In the genomic region with DNA sequence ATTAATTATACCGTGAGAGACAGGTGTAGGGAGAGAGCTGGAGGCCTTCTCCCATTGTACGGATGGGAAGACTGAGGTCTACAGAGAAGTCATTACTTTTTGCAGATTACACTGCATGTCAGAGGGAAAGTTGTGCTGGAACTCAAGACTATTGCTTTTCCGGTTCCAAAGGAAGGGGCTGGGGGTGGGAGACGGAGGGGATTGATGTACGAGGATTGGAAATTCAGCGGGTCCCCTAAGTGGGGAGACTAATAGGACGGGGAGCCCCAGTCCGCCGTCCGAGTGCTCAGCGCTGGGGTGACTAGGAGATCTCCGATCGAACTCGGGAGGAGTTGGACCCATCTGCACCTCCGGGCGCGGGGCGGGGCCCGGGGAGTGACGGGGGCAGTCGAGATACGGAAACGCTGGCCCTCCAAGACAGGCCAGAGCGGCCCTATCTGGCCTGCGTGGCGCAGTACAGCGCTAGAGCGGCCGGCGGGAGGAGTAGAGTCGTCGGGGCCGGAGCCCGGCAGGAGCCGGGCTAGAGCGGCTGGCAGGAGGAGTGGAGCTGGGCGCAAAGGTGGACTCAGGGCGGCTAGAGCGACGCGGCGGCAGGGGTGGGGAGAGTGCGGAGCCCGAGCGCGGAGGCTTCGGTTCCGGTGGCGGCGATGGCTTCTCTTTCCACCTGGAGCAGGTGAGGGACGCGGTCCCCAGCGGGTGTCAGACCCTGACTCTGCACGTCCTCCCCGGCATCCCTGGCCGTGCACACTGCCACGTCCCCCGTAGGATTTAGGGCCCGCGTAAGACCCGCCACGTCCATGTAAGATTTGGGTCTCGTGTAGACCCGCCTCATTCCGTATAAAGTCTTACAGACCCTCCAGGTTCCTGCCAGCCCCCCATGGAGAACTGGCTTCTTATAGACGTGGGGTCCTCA, we compare ENCODE assay signal across 1 cellular context.
A peak's percentile ranks its signal among the peaks of the same experiment; 100 is the strongest.
TF ChIP-seq lines count a peak whose summit lies in the region.

No MANE protein-coding gene starts in this region.

TF ChIP-seq in HEK293, 187 proteins besides CTCF, POLR2A, EP300 and RAD21 (continued from another document and continues in another):
- TF ChIP-seq, protein P1, sequence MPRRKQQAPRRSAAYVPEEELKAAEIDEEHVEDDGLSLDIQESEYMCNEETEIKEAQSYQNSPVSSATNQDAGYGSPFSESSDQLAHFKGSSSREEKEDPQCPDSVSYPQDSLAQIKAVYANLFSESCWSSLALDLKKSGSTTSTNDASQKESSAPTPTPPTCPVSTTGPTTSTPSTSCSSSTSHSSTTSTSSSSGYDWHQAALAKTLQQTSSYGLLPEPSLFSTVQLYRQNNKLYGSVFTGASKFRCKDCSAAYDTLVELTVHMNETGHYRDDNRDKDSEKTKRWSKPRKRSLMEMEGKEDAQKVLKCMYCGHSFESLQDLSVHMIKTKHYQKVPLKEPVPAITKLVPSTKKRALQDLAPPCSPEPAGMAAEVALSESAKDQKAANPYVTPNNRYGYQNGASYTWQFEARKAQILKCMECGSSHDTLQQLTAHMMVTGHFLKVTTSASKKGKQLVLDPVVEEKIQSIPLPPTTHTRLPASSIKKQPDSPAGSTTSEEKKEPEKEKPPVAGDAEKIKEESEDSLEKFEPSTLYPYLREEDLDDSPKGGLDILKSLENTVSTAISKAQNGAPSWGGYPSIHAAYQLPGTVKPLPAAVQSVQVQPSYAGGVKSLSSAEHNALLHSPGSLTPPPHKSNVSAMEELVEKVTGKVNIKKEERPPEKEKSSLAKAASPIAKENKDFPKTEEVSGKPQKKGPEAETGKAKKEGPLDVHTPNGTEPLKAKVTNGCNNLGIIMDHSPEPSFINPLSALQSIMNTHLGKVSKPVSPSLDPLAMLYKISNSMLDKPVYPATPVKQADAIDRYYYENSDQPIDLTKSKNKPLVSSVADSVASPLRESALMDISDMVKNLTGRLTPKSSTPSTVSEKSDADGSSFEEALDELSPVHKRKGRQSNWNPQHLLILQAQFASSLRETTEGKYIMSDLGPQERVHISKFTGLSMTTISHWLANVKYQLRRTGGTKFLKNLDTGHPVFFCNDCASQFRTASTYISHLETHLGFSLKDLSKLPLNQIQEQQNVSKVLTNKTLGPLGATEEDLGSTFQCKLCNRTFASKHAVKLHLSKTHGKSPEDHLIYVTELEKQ (tag by site-specific recombination; IDR thresholded peaks at IDR 0.05; ENCODE audit: borderline replicate concordance), result peak; percentile 74; the same call in 1 of the 2 replicates
- TF ChIP-seq ZNF777 (tag by site-specific recombination; IDR thresholded peaks at IDR 0.05; ENCODE audit: borderline replicate concordance), result peak; percentile 88
- TF ChIP-seq ZNF785 (tag by site-specific recombination; IDR thresholded peaks at IDR 0.05), result peak; percentile 93
- no peak for TF ChIP-seq ZNF704 (tag by site-specific recombination; IDR thresholded peaks at IDR 0.05)
- peak; percentile 1; the same call in 1 of the 2 replicates for TF ChIP-seq ZNF146 (tag by site-specific recombination; IDR thresholded peaks at IDR 0.05)
- TF ChIP-seq ZFP3 (tag by site-specific recombination; IDR thresholded peaks at IDR 0.05; ENCODE audit: low read depth), result peak; percentile 58; the same call in 1 of the 2 replicates
- TF ChIP-seq EGR2 (tag by site-specific recombination; IDR thresholded peaks at IDR 0.05; ENCODE audit: low read depth), result peak; percentile 58; the same call in 1 of the 2 replicates
- no peak for TF ChIP-seq HOXA7 (CRISPR knock-in tag; IDR thresholded peaks at IDR 0.05; ENCODE audit: borderline replicate concordance)
- TF ChIP-seq ZFHX2 (tag by site-specific recombination; conservative IDR thresholded peaks at IDR 0.05), result peak; percentile 75
- peak; percentile 42; the same call in 1 of the 2 replicates for TF ChIP-seq ZBTB20 (tag by site-specific recombination; IDR thresholded peaks at IDR 0.05)
- TF ChIP-seq ZNF391 (tag by site-specific recombination; IDR thresholded peaks at IDR 0.05; ENCODE audit: borderline replicate concordance, low read depth), result peak; percentile 78; the same call in 1 of the 2 replicates
- peak; percentile 92 for TF ChIP-seq ZNF843 (tag by site-specific recombination; IDR thresholded peaks at IDR 0.05)
- peak; percentile 95 for TF ChIP-seq SP3 (tag by site-specific recombination; IDR thresholded peaks at IDR 0.05)
- 0 out of 2 replicates have a peak, but pooled peaks have one; percentile 26 for TF ChIP-seq ZNF10 (tag by site-specific recombination; IDR thresholded peaks at IDR 0.05)
- TF ChIP-seq GFI1B (tag by site-specific recombination; IDR thresholded peaks at IDR 0.05), result no peak
- no peak for TF ChIP-seq ZNF157 (tag by site-specific recombination; IDR thresholded peaks at IDR 0.05)
- TF ChIP-seq ZNF211 (tag by site-specific recombination; IDR thresholded peaks at IDR 0.05; ENCODE audit: low read depth), result no peak
- TF ChIP-seq ZNF629 (tag by site-specific recombination; IDR thresholded peaks at IDR 0.05), result peak; percentile 91
- TF ChIP-seq ZNF561 (tag by site-specific recombination; IDR thresholded peaks at IDR 0.05; ENCODE audit: borderline replicate concordance), result peak; percentile 60; the same call in 1 of the 2 replicates
- peak; percentile 62; the same call in 1 of the 2 replicates for TF ChIP-seq ZBTB1 (tag by site-specific recombination; IDR thresholded peaks at IDR 0.05)
- TF ChIP-seq ZBTB17 (tag by site-specific recombination; IDR thresholded peaks at IDR 0.05), result peak; percentile 97
- TF ChIP-seq ZXDB (tag by site-specific recombination; IDR thresholded peaks at IDR 0.05), result peak; percentile 98
- TF ChIP-seq KLF16 (tag by site-specific recombination; IDR thresholded peaks at IDR 0.05), result peak; percentile 99
- TF ChIP-seq ZNF324 (tag by site-specific recombination; IDR thresholded peaks at IDR 0.05), result peak; percentile 98
- peak; percentile 96 for TF ChIP-seq ZNF692 (tag by site-specific recombination; IDR thresholded peaks at IDR 0.05)
- peak; percentile 94 for TF ChIP-seq ZNF501 (tag by site-specific recombination; IDR thresholded peaks at IDR 0.05)
- peak; percentile 86 for TF ChIP-seq KLF1 (tag by site-specific recombination; IDR thresholded peaks at IDR 0.05)
- TF ChIP-seq OVOL3 (tag by site-specific recombination; IDR thresholded peaks at IDR 0.05), result 0 out of 2 replicates have a peak, but pooled peaks have one; percentile 25
- no peak for TF ChIP-seq ZNF830 (tag by site-specific recombination; IDR thresholded peaks at IDR 0.05; ENCODE audit: low read depth)
- peak; percentile 45; the same call in 1 of the 2 replicates for TF ChIP-seq SCRT2 (tag by site-specific recombination; IDR thresholded peaks at IDR 0.05)
- TF ChIP-seq YY1 (tag by site-specific recombination; IDR thresholded peaks at IDR 0.05), result peak; percentile 82; the same call in 1 of the 2 replicates
- TF ChIP-seq ZNF600 (tag by site-specific recombination; IDR thresholded peaks at IDR 0.05), result peak; percentile 69
- TF ChIP-seq ZNF394 (tag by site-specific recombination; IDR thresholded peaks at IDR 0.05; ENCODE audit: borderline replicate concordance), result peak; percentile 69
- TF ChIP-seq KLF7 (tag by site-specific recombination; IDR thresholded peaks at IDR 0.05; ENCODE audit: borderline replicate concordance), result peak; percentile 93
- TF ChIP-seq KLF9 (tag by site-specific recombination; IDR thresholded peaks at IDR 0.05; ENCODE audit: low read depth), result peak; percentile 90
- no peak for TF ChIP-seq ZNF155 (tag by site-specific recombination; IDR thresholded peaks at IDR 0.05)
- TF ChIP-seq FEZF1 (tag by site-specific recombination; IDR thresholded peaks at IDR 0.05), result peak; percentile 46; the same call in 1 of the 2 replicates
- peak; percentile 65 for TF ChIP-seq ZIC2 (tag by site-specific recombination; IDR thresholded peaks at IDR 0.05)
- TF ChIP-seq ZNF473 (tag by site-specific recombination; IDR thresholded peaks at IDR 0.05), result no peak
- TF ChIP-seq ZNF544 (tag by site-specific recombination; IDR thresholded peaks at IDR 0.05), result no peak
- no peak; the same call in none of the 2 replicates for TF ChIP-seq WT1 (tag by site-specific recombination; IDR thresholded peaks at IDR 0.05)
- 0 out of 2 replicates have a peak, but pooled peaks have one; percentile 46 for TF ChIP-seq ZNF138 (tag by site-specific recombination; IDR thresholded peaks at IDR 0.05; ENCODE audit: borderline replicate concordance)
- TF ChIP-seq, protein P2, sequence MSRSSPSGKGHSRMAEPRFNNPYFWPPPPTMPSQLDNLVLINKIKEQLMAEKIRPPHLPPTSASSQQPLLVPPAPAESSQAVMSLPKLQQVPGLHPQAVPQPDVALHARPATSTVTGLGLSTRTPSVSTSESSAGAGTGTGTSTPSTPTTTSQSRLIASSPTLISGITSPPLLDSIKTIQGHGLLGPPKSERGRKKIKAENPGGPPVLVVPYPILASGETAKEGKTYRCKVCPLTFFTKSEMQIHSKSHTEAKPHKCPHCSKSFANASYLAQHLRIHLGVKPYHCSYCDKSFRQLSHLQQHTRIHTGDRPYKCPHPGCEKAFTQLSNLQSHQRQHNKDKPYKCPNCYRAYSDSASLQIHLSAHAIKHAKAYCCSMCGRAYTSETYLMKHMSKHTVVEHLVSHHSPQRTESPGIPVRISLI (tag by site-specific recombination; IDR thresholded peaks at IDR 0.05), result 0 out of 2 replicates have a peak, but pooled peaks have one; percentile 16
- TF ChIP-seq, protein P3, sequence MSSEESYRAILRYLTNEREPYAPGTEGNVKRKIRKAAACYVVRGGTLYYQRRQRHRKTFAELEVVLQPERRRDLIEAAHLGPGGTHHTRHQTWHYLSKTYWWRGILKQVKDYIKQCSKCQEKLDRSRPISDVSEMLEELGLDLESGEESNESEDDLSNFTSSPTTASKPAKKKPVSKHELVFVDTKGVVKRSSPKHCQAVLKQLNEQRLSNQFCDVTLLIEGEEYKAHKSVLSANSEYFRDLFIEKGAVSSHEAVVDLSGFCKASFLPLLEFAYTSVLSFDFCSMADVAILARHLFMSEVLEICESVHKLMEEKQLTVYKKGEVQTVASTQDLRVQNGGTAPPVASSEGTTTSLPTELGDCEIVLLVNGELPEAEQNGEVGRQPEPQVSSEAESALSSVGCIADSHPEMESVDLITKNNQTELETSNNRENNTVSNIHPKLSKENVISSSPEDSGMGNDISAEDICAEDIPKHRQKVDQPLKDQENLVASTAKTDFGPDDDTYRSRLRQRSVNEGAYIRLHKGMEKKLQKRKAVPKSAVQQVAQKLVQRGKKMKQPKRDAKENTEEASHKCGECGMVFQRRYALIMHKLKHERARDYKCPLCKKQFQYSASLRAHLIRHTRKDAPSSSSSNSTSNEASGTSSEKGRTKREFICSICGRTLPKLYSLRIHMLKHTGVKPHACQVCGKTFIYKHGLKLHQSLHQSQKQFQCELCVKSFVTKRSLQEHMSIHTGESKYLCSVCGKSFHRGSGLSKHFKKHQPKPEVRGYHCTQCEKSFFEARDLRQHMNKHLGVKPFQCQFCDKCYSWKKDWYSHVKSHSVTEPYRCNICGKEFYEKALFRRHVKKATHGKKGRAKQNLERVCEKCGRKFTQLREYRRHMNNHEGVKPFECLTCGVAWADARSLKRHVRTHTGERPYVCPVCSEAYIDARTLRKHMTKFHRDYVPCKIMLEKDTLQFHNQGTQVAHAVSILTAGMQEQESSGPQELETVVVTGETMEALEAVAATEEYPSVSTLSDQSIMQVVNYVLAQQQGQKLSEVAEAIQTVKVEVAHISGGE (tag by site-specific recombination; conservative IDR thresholded peaks at IDR 0.05; ENCODE audit: low read depth), result peak; percentile 89
- no peak for TF ChIP-seq ZNF16 (tag by site-specific recombination; IDR thresholded peaks at IDR 0.05; ENCODE audit: low read depth)
- peak; percentile 87; the same call in 1 of the 2 replicates for TF ChIP-seq ZFP37 (tag by site-specific recombination; IDR thresholded peaks at IDR 0.05)
- TF ChIP-seq, protein P4, sequence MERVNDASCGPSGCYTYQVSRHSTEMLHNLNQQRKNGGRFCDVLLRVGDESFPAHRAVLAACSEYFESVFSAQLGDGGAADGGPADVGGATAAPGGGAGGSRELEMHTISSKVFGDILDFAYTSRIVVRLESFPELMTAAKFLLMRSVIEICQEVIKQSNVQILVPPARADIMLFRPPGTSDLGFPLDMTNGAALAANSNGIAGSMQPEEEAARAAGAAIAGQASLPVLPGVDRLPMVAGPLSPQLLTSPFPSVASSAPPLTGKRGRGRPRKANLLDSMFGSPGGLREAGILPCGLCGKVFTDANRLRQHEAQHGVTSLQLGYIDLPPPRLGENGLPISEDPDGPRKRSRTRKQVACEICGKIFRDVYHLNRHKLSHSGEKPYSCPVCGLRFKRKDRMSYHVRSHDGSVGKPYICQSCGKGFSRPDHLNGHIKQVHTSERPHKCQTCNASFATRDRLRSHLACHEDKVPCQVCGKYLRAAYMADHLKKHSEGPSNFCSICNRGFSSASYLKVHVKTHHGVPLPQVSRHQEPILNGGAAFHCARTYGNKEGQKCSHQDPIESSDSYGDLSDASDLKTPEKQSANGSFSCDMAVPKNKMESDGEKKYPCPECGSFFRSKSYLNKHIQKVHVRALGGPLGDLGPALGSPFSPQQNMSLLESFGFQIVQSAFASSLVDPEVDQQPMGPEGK (tag by site-specific recombination; IDR thresholded peaks at IDR 0.05), result peak; percentile 93
- no peak for TF ChIP-seq ZNF19 (tag by site-specific recombination; IDR thresholded peaks at IDR 0.05; ENCODE audit: low read depth)
- no peak for TF ChIP-seq PRDM6 (tag by site-specific recombination; IDR thresholded peaks at IDR 0.05)
